Comparison of ENCODE assay signal across 14 cellular contexts in genomic region chr4:177006331-177006730, GRCh38.
DNase-seq lines count a peak whose midpoint lies in the region; ATAC-seq and TF ChIP-seq lines count a peak whose summit lies in the region.
"Had no signal": no experiment of that assay in that cellular context is flagged by ENCODE, and none has a peak within 500 bp of the region (broad histone marks: within the 10 kb centered on the region; RNA-seq: fewer than 3 reads in every experiment).

No MANE protein-coding gene starts in this region.

- peaks cover 15% of the 10 kb centered on the region for H3K4me1 ChIP-seq in IMR-90 (ENCODE audit: control insufficient read depth, insufficient read depth, low read length)
- peaks cover 54% of the 10 kb centered on the region for H3K4me1 ChIP-seq in skeletal muscle satellite cell (ENCODE audit: control insufficient read depth, insufficient read depth, low read length)

- peak overlapping the region; percentile 93 for H2BK5ac ChIP-seq in IMR-90 (ENCODE audit: low read depth, low read length, poor library complexity, severe bottlenecking)

- in situ Hi-C loops in IMR-90 (cut with MboI; ENCODE audit: low sequenced_read_pairs): no loop called here

- H4K5ac ChIP-seq in IMR-90 (ENCODE audit: low read depth, low read length): peak overlapping the region; percentile 68; the same call in 1 of the 2 replicates

- BruUV-seq in IMR-90 (replicated peaks; lab: Mats Ljungman, UMichigan): no TSS peak

- no peak overlapping the region for H2AFZ ChIP-seq in IMR-90 (replicated peaks; ENCODE audit: low read length, poor library complexity)

- H2BK20ac ChIP-seq in IMR-90 (ENCODE audit: low read depth, low read length): peak overlapping the region; percentile 73; the same call in 1 of the 2 replicates

- TF ChIP-seq POLR2A in IMR-90 (IDR thresholded peaks at IDR 0.05; ENCODE audit: low read depth, low read length): no peak

- H3K36me3 ChIP-seq in IMR-90 (ENCODE audit: control insufficient read depth, insufficient read depth, low read length) (no peaks in the 10 kb centered on the region), skeletal muscle satellite cell (ENCODE audit: insufficient read depth, low read length) (no peaks in the 10 kb centered on the region), MG63 (peaks cover 20% of the 10 kb centered on the region)

- CTCF ChIA-PET in IMR-90 (lab: Yijun Ruan, JAX): no interaction called here

- H3K9me1 ChIP-seq in IMR-90 (ENCODE audit: insufficient read depth, low read length): no peaks in the 10 kb centered on the region

- POLR2A ChIA-PET in IMR-90 (lab: Charles Lee; ENCODE audit: unreplicated experiment): no interaction called here

- H3K56ac ChIP-seq in IMR-90 (ENCODE audit: extremely low read depth, insufficient read depth, low read length): no peak overlapping the region

- 0 out of 4 replicates have a peak, but pooled peaks cover 0 to 4% of the 10 kb centered on the region in 2 experiments for H3K79me1 ChIP-seq in IMR-90 (ENCODE audit: low read depth in 1 of 2, low read length in 2 of 2)

- no peaks in the 10 kb centered on the region for H4K20me1 ChIP-seq in IMR-90 (ENCODE audit: insufficient read depth, low read length)

- peak overlapping the region; percentile 84 for H2BK120ac ChIP-seq in IMR-90 (ENCODE audit: low read depth, low read length)

- no peak for DNase-seq in IMR-90
- DNase-seq in epithelial cell of prostate (ENCODE audit: low read depth, low spot score): no peak
- DNase-seq in MG63: no peak
- DNase-seq in OCI-M1 (lab: John Stamatoyannopoulos, UW): no peak
- DNase-seq: C1 segment of cervical spinal cord, DMS153, KG1, NCI-H1105 treated with DMSO at 0.1 percent for 48 hours, NCI-H187 treated with DMSO at 0.1 percent for 48 hours, NCI-H510A had no signal

- H3K18ac ChIP-seq in IMR-90 (ENCODE audit: low read depth, low read length): peak overlapping the region; percentile 92; the same call in 1 of the 2 replicates

- H3K4me2 ChIP-seq in IMR-90 (ENCODE audit: low read depth, low read length): no peak overlapping the region
- H3K4me2 ChIP-seq in skeletal muscle satellite cell (ENCODE audit: low read length): no peak overlapping the region

- H3K9me3 ChIP-seq in IMR-90 (ENCODE audit: control insufficient read depth, insufficient read depth, low read length) (no peaks in the 10 kb centered on the region; the same call in 1 of the 2 replicates), skeletal muscle satellite cell (replicated peaks; ENCODE audit: low read length) (no peaks in the 10 kb centered on the region), MG63 (peaks cover 53% of the 10 kb centered on the region)

- 0 out of 2 replicates have a peak overlapping the region, but pooled peaks have one; percentile 3 for H2AK5ac ChIP-seq in IMR-90 (ENCODE audit: low read depth, low read length)

- peak overlapping the region; percentile 78; the same call in 1 of the 2 replicates for H3K4ac ChIP-seq in IMR-90 (ENCODE audit: low read depth, low read length)

- peak overlapping the region; percentile 59 to 79; a peak in 3 of 4 replicates for H4K8ac ChIP-seq in IMR-90 (ENCODE audit: low read depth in 2 of 2, low read length in 2 of 2)

- dilution Hi-C loops in IMR-90 (cut with HindIII; ENCODE audit: low sequenced_read_pairs, unreplicated experiment): no loop called here

- no peak overlapping the region for H3K27ac ChIP-seq in IMR-90 (ENCODE audit: insufficient read depth, low read length)
- peak overlapping the region; percentile 98 for H3K27ac ChIP-seq in epithelial cell of prostate
- H3K27ac ChIP-seq: RWPE1 had no signal

- H3K4me3 ChIP-seq in IMR-90 (ENCODE audit: insufficient read depth, low read depth, low read length) (no peak overlapping the region), skeletal muscle satellite cell (ENCODE audit: low read length) (no peak overlapping the region), MG63 (no peak overlapping the region)

- peak; percentile 20 for ATAC-seq in GM18520 (IDR thresholded peaks at IDR 0.05; ENCODE audit: unreplicated experiment)
- ATAC-seq in IMR-90 (ENCODE audit: low read depth): peak; percentile 6; the same call in 1 of the 2 replicates
- ATAC-seq in HG03571 (IDR thresholded peaks at IDR 0.05; ENCODE audit: unreplicated experiment): no peak

- no peak for TF ChIP-seq RAD21 in IMR-90 (IDR thresholded peaks at IDR 0.05; ENCODE audit: low read length)

- intact Hi-C loops in IMR-90 (cut with micrococcal nuclease): no loop called here

- H3K9ac ChIP-seq in IMR-90 (ENCODE audit: low read depth, low read length): no peak overlapping the region
- peak overlapping the region; percentile 49 for H3K9ac ChIP-seq in skeletal muscle satellite cell (ENCODE audit: low read depth, low read length)

- peak overlapping the region; percentile 44; the same call in 1 of the 2 replicates for H4K91ac ChIP-seq in IMR-90 (ENCODE audit: insufficient read depth, low read depth, low read length)

- peak overlapping the region; percentile 5; the same call in 1 of the 2 replicates for H3K23ac ChIP-seq in IMR-90 (ENCODE audit: low read depth, low read length)

- H2BK15ac ChIP-seq in IMR-90 (ENCODE audit: low read depth, low read length): peak overlapping the region; percentile 77; the same call in 1 of the 3 replicates

- H2AK9ac ChIP-seq in IMR-90 (replicated peaks; ENCODE audit: low read depth, low read length, poor library complexity): no peak overlapping the region

- H3K27me3 ChIP-seq in IMR-90 (ENCODE audit: control insufficient read depth, insufficient read depth, low read length) (no peaks in the 10 kb centered on the region), skeletal muscle satellite cell (ENCODE audit: control insufficient read depth, insufficient read depth, low read length) (no peaks in the 10 kb centered on the region), MG63 (no peaks in the 10 kb centered on the region)

- peak overlapping the region; percentile 24 for H3K14ac ChIP-seq in IMR-90 (replicated peaks; ENCODE audit: low read depth, low read length)

- TF ChIP-seq CTCF in IMR-90 (conservative IDR thresholded peaks at IDR 0.05; ENCODE audit: low read depth, low read length): no peak

TF ChIP-seq in IMR-90, 13 proteins besides CTCF, POLR2A, EP300 and RAD21:
- TF ChIP-seq BHLHE40 (IDR thresholded peaks at IDR 0.05; ENCODE audit: low read depth, low read length) (no peak), MXI1 (IDR thresholded peaks at IDR 0.05; ENCODE audit: borderline replicate concordance, low read depth, low read length) (no peak), MAFK (IDR thresholded peaks at IDR 0.05; ENCODE audit: low read depth, low read length) (no peak), CEBPB (IDR thresholded peaks at IDR 0.05; ENCODE audit: low read depth, low read length) (no peak), FOS (IDR thresholded peaks at IDR 0.05; ENCODE audit: low read depth, low read length) (no peak), RCOR1 (IDR thresholded peaks at IDR 0.05; ENCODE audit: insufficient replicate concordance, low read length) (no peak), RFX5 (IDR thresholded peaks at IDR 0.05; ENCODE audit: low read depth, low read length) (no peak), SMC3 (IDR thresholded peaks at IDR 0.05; ENCODE audit: low read depth, low read length) (no peak), USF2 (IDR thresholded peaks at IDR 0.05; ENCODE audit: low read depth, low read length) (no peak), NFE2L2 (IDR thresholded peaks at IDR 0.05; ENCODE audit: low read depth, low read length) (no peak), MAZ (IDR thresholded peaks at IDR 0.05; ENCODE audit: borderline replicate concordance, low read depth, low read length) (no peak)
